15 cellular contexts compared by ENCODE assay signal in the genomic region with DNA sequence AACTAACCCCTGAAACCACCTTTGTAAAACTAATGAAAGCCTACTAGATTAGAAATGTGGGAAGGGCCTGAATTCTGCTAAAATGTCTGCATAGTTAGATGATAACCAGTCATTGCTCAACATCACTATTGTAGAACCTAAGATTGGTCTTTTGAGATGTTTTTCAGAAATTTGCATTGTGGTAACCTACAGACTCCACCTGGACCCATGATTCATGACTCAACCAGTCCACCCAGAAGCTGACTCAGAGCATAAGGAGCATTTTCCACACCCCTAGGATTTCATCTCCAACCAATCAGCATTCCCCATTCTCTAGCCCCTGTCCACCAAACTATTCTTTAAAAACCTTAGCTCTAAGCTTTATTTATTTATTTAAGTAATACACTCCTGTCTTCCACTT. TPM values are rescaled to one million over a fixed set of nuclear protein-coding genes. Genes with fewer than 3 reads are reported as not detected.
A peak's percentile ranks its signal among the peaks of the same experiment; 100 is the strongest.
DNase-seq lines count a peak whose midpoint lies in the region; ATAC-seq and TF ChIP-seq lines count a peak whose summit lies in the region.
"Had no signal": no experiment of that assay in that cellular context is flagged by ENCODE, and none has a peak within 500 bp of the region (broad histone marks: within the 10 kb centered on the region; RNA-seq: fewer than 3 reads in every experiment).

No MANE protein-coding gene starts in this region.

- no peak overlapping the region for H3K27ac ChIP-seq in foreskin keratinocyte
- H3K27ac ChIP-seq: BLaER1 treated with 17β-estradiol and CSF1 and Interleukin-3, amounts not matched to agents 10 nM and 100 nM had no signal

- intact Hi-C loops in activated CD4-positive, alpha-beta T cell treated with anti-CD3 and anti-CD28 coated beads for 36 hours (cut with DNase I, micrococcal nuclease), result no loop called here

- peaks cover 9% of the 10 kb centered on the region for H3K4me1 Mint-ChIP-seq in activated CD4-positive, alpha-beta T cell treated with anti-CD3 and anti-CD28 coated beads for 36 hours
- H3K4me1 Mint-ChIP-seq in activated naive CD8-positive, alpha-beta T cell treated with anti-CD3 and anti-CD28 coated beads, Interleukin-2, amount 50 U/mL, for 24 hours, result peaks cover 35% of the 10 kb centered on the region
- H3K4me1 Mint-ChIP-seq in activated naive CD8-positive, alpha-beta T cell treated with anti-CD3 and anti-CD28 coated beads for 36 hours, result peaks cover 11% of the 10 kb centered on the region
- H3K4me1 Mint-ChIP-seq in activated T-helper 17 cell treated with anti-CD3 and anti-CD28 coated beads, Interleukin-2, amount 50 U/mL, for 72 hours, result no peaks in the 10 kb centered on the region

- peaks cover 11% of the 10 kb centered on the region for H3K27me3 ChIP-seq in foreskin keratinocyte
- H3K27me3 ChIP-seq: BLaER1 treated with 17β-estradiol and CSF1 and Interleukin-3, amounts not matched to agents 10 nM and 100 nM had no signal

- ATAC-seq in activated CD4-positive, alpha-beta T cell treated with anti-CD3 and anti-CD28 coated beads for 36 hours, result peak; percentile 71
- ATAC-seq in activated naive CD8-positive, alpha-beta T cell treated with anti-CD3 and anti-CD28 coated beads, Interleukin-2, amount 50 U/mL, for 24 hours, result peak; percentile 81
- ATAC-seq in activated T-helper 17 cell treated with anti-CD3 and anti-CD28 coated beads, Interleukin-2, amount 50 U/mL, for 72 hours (replicated peaks), result peak; percentile 85
- peak; percentile 82 for ATAC-seq in foreskin keratinocyte

- CTCF ChIA-PET in activated CD4-positive, alpha-beta T cell treated with anti-CD3 and anti-CD28 coated beads for 36 hours (lab: Charles Lee), result interaction anchor here (0.6 to 1.2 kb wide), 2 partner anchors 353 to 1430 kb away, joined by 3 read pairs; no protein-coding TSS in a partner anchor

- H3K4me3 Mint-ChIP-seq in activated CD4-positive, alpha-beta T cell treated with anti-CD3 and anti-CD28 coated beads for 36 hours, result no peak overlapping the region
- H3K4me3 Mint-ChIP-seq in activated naive CD8-positive, alpha-beta T cell treated with anti-CD3 and anti-CD28 coated beads, Interleukin-2, amount 50 U/mL, for 24 hours, result no peak overlapping the region
- no peak overlapping the region for H3K4me3 Mint-ChIP-seq in activated naive CD8-positive, alpha-beta T cell treated with anti-CD3 and anti-CD28 coated beads for 36 hours
- H3K4me3 Mint-ChIP-seq in activated T-helper 17 cell treated with anti-CD3 and anti-CD28 coated beads, Interleukin-2, amount 50 U/mL, for 72 hours, result no peak overlapping the region
- H3K4me3 Mint-ChIP-seq: CD4-positive, CD25-positive, alpha-beta regulatory T cell; HFFc6 had no signal

- no peaks in the 10 kb centered on the region for H3K36me3 Mint-ChIP-seq in activated CD4-positive, alpha-beta T cell treated with anti-CD3 and anti-CD28 coated beads for 36 hours (ENCODE audit: low read depth)
- no peaks in the 10 kb centered on the region for H3K36me3 Mint-ChIP-seq in activated naive CD8-positive, alpha-beta T cell treated with anti-CD3 and anti-CD28 coated beads, Interleukin-2, amount 50 U/mL, for 24 hours (ENCODE audit: low read depth)
- H3K36me3 Mint-ChIP-seq in activated naive CD8-positive, alpha-beta T cell treated with anti-CD3 and anti-CD28 coated beads for 36 hours, result no peaks in the 10 kb centered on the region
- no peaks in the 10 kb centered on the region for H3K36me3 Mint-ChIP-seq in activated T-helper 17 cell treated with anti-CD3 and anti-CD28 coated beads, Interleukin-2, amount 50 U/mL, for 72 hours (ENCODE audit: low read depth)
- H3K36me3 Mint-ChIP-seq: CD4-positive, CD25-positive, alpha-beta regulatory T cell had no signal

- TF ChIP-seq CTCF in foreskin keratinocyte (conservative IDR thresholded peaks at IDR 0.05), result no peak

- no peak for DNase-seq in activated CD4-positive, alpha-beta T cell treated with anti-CD3 and anti-CD28 coated beads for 36 hours
- DNase-seq in activated CD4-positive, alpha-beta T cell treated with anti-CD3 and anti-CD28 coated beads, Interleukin-2, amount 50 U/mL, for 1 hour, result no peak
- no peak for DNase-seq in activated naive CD8-positive, alpha-beta T cell treated with anti-CD3 and anti-CD28 coated beads, Interleukin-2, amount 50 U/mL, for 24 hours
- no peak for DNase-seq in activated naive CD8-positive, alpha-beta T cell treated with anti-CD3 and anti-CD28 coated beads for 36 hours
- DNase-seq in foreskin keratinocyte (peak; percentile 29 to 62), NCI-H1436 (lab: John Stamatoyannopoulos, UW) (no peak), NCI-H524 (lab: John Stamatoyannopoulos, UW) (no peak)
- DNase-seq: 8988T; CD4-positive, CD25-positive, alpha-beta regulatory T cell; DMS53; HCEC 1CT; HFFc6 had no signal

- POLR2A ChIA-PET in activated CD4-positive, alpha-beta T cell treated with anti-CD3 and anti-CD28 coated beads for 36 hours (lab: Charles Lee), result no interaction called here

- H3K27me3 Mint-ChIP-seq in activated CD4-positive, alpha-beta T cell treated with anti-CD3 and anti-CD28 coated beads for 36 hours, result peaks cover 25% of the 10 kb centered on the region
- H3K27me3 Mint-ChIP-seq in activated naive CD8-positive, alpha-beta T cell treated with anti-CD3 and anti-CD28 coated beads, Interleukin-2, amount 50 U/mL, for 24 hours, result peaks cover 15% of the 10 kb centered on the region
- peaks cover 10% of the 10 kb centered on the region for H3K27me3 Mint-ChIP-seq in activated naive CD8-positive, alpha-beta T cell treated with anti-CD3 and anti-CD28 coated beads for 36 hours
- peaks cover 20% of the 10 kb centered on the region for H3K27me3 Mint-ChIP-seq in activated T-helper 17 cell treated with anti-CD3 and anti-CD28 coated beads, Interleukin-2, amount 50 U/mL, for 72 hours
- H3K27me3 Mint-ChIP-seq: CD4-positive, CD25-positive, alpha-beta regulatory T cell had no signal

- peaks cover 9% of the 10 kb centered on the region for H3K9me3 Mint-ChIP-seq in activated CD4-positive, alpha-beta T cell treated with anti-CD3 and anti-CD28 coated beads for 36 hours (ENCODE audit: low read depth)
- peaks cover 11% of the 10 kb centered on the region for H3K9me3 Mint-ChIP-seq in activated naive CD8-positive, alpha-beta T cell treated with anti-CD3 and anti-CD28 coated beads, Interleukin-2, amount 50 U/mL, for 24 hours
- peaks cover 14% of the 10 kb centered on the region for H3K9me3 Mint-ChIP-seq in activated naive CD8-positive, alpha-beta T cell treated with anti-CD3 and anti-CD28 coated beads for 36 hours
- peaks cover 5% of the 10 kb centered on the region for H3K9me3 Mint-ChIP-seq in activated T-helper 17 cell treated with anti-CD3 and anti-CD28 coated beads, Interleukin-2, amount 50 U/mL, for 72 hours

- no peak overlapping the region for H3K27ac Mint-ChIP-seq in activated CD4-positive, alpha-beta T cell treated with anti-CD3 and anti-CD28 coated beads for 36 hours
- H3K27ac Mint-ChIP-seq in activated naive CD8-positive, alpha-beta T cell treated with anti-CD3 and anti-CD28 coated beads, Interleukin-2, amount 50 U/mL, for 24 hours, result peak overlapping the region; percentile 78
- no peak overlapping the region for H3K27ac Mint-ChIP-seq in activated naive CD8-positive, alpha-beta T cell treated with anti-CD3 and anti-CD28 coated beads for 36 hours
- H3K27ac Mint-ChIP-seq in activated T-helper 17 cell treated with anti-CD3 and anti-CD28 coated beads, Interleukin-2, amount 50 U/mL, for 72 hours, result no peak overlapping the region
- H3K27ac Mint-ChIP-seq: CD4-positive, CD25-positive, alpha-beta regulatory T cell; HFFc6 had no signal

- H3K4me1 ChIP-seq in foreskin keratinocyte, result no peaks in the 10 kb centered on the region
- H3K4me1 ChIP-seq: BLaER1 treated with 17β-estradiol and CSF1 and Interleukin-3, amounts not matched to agents 10 nM and 100 nM had no signal

RNA-seq across cellular contexts. Expression of gene CHGA, which starts 30.4 kb away (rescaled TPM):
- total RNA-seq in activated CD4-positive, alpha-beta T cell treated with anti-CD3 and anti-CD28 coated beads for 36 hours, result not detected
- not detected for total RNA-seq in activated naive CD8-positive, alpha-beta T cell treated with anti-CD3 and anti-CD28 coated beads for 36 hours
- total RNA-seq in activated T-helper 17 cell treated with anti-CD3 and anti-CD28 coated beads, Interleukin-2, amount 50 U/mL, for 72 hours, result not detected
- not detected in 2 replicates for total RNA-seq in foreskin keratinocyte
- polyA plus RNA-seq in foreskin keratinocyte, result not detected in 2 replicates
- total RNA-seq: CD4-positive, CD25-positive, alpha-beta regulatory T cell; H4; HFFc6 had no signal

Comparison
In these comparisons a context has a peak if more than half of its experiments do, and no peak if none do; other contexts are left out.
1. DNase-seq: peak in foreskin keratinocyte (2 of 2); none in activated CD4-positive, alpha-beta T cell treated with anti-CD3 and anti-CD28 coated beads for 36 hours (single experiment), activated CD4-positive, alpha-beta T cell treated with anti-CD3 and anti-CD28 coated beads, Interleukin-2, amount 50 U/mL, for 1 hour (single experiment), activated naive CD8-positive, alpha-beta T cell treated with anti-CD3 and anti-CD28 coated beads, Interleukin-2, amount 50 U/mL, for 24 hours (single experiment), activated naive CD8-positive, alpha-beta T cell treated with anti-CD3 and anti-CD28 coated beads for 36 hours (single experiment), NCI-H1436 (single experiment) and NCI-H524 (0 of 2).
2. Peak in every context shown above with its lines, with median percentiles within 50 percentile points of each other: ATAC-seq.